ENCODE assay signal across 14 cellular contexts in genomic region chr10:46520941-46521340, GRCh38. TPM values are rescaled to one million over a fixed set of nuclear protein-coding genes. Genes with fewer than 3 reads are reported as not detected.
DNase-seq lines count a peak whose midpoint lies in the region; ATAC-seq and TF ChIP-seq lines count a peak whose summit lies in the region.
"Had no signal": no experiment of that assay in that cellular context is flagged by ENCODE, and none has a peak within 500 bp of the region (broad histone marks: within the 10 kb centered on the region; RNA-seq: fewer than 3 reads in every experiment).

No MANE protein-coding gene starts in this region.

- H3K27me3 Mint-ChIP-seq in activated CD4-positive, alpha-beta T cell treated with anti-CD3 and anti-CD28 coated beads, Interleukin-2, amount 10 ng/mL, durations not matched to agents 7 days and 5 days: no peaks in the 10 kb centered on the region

- intact Hi-C loops in posterior cingulate gyrus (cut with DNase I): no loop called here

- no peak overlapping the region for H3K4me3 Mint-ChIP-seq in activated CD4-positive, alpha-beta T cell treated with anti-CD3 and anti-CD28 coated beads, Interleukin-2, amount 10 ng/mL, durations not matched to agents 7 days and 5 days
- H3K4me3 Mint-ChIP-seq: naive B cell had no signal

- no peak overlapping the region for H3K27ac Mint-ChIP-seq in activated CD4-positive, alpha-beta T cell treated with anti-CD3 and anti-CD28 coated beads, Interleukin-2, amount 10 ng/mL, durations not matched to agents 7 days and 5 days
- H3K27ac Mint-ChIP-seq: naive B cell had no signal

- ATAC-seq in HG02571 (IDR thresholded peaks at IDR 0.05; ENCODE audit: unreplicated experiment): no peak

- H3K36me3 Mint-ChIP-seq in activated CD4-positive, alpha-beta T cell treated with anti-CD3 and anti-CD28 coated beads, Interleukin-2, amount 10 ng/mL, durations not matched to agents 7 days and 5 days (ENCODE audit: low read depth): no peaks in the 10 kb centered on the region
- H3K36me3 Mint-ChIP-seq: naive B cell had no signal

- no peak for TF ChIP-seq CTCF in cardiac fibroblast (IDR thresholded peaks at IDR 0.05; ENCODE audit: low read depth, low read length)

- no peaks in the 10 kb centered on the region for H3K9me3 Mint-ChIP-seq in activated CD4-positive, alpha-beta T cell treated with anti-CD3 and anti-CD28 coated beads, Interleukin-2, amount 10 ng/mL, durations not matched to agents 7 days and 5 days
- H3K9me3 Mint-ChIP-seq: naive B cell had no signal

- no peaks in the 10 kb centered on the region for H3K4me1 Mint-ChIP-seq in activated CD4-positive, alpha-beta T cell treated with anti-CD3 and anti-CD28 coated beads, Interleukin-2, amount 10 ng/mL, durations not matched to agents 7 days and 5 days
- H3K4me1 Mint-ChIP-seq: naive B cell had no signal

- POLR2A ChIA-PET in activated CD4-positive, alpha-beta T cell treated with anti-CD3 and anti-CD28 coated beads, Interleukin-2, amount 10 ng/mL, durations not matched to agents 7 days and 5 days (lab: Charles Lee): no interaction called here

- CTCF ChIA-PET in activated CD4-positive, alpha-beta T cell treated with anti-CD3 and anti-CD28 coated beads, Interleukin-2, amount 10 ng/mL, durations not matched to agents 7 days and 5 days (lab: Charles Lee): no interaction called here

- H3K4me3 ChIP-seq in cardiac fibroblast (replicated peaks in 1 of 2; ENCODE audit: low read depth in 2 of 2, low read length in 2 of 2): no peak overlapping the region

- peak; percentile 6 for DNase-seq in activated CD4-positive, alpha-beta T cell treated with anti-CD3 and anti-CD28 coated beads for 1 hour
- DNase-seq in activated CD4-positive, alpha-beta T cell treated with anti-CD3 and anti-CD28 coated beads, Interleukin-2, amount 10 ng/mL, durations not matched to agents 7 days and 5 days: no peak
- DNase-seq in NCI-H2171 (lab: John Stamatoyannopoulos, UW) (peak; percentile 82), cardiac fibroblast (ENCODE audit: low read depth in 2 of 2) (peak; percentile 37 to 59), posterior cingulate gyrus (peak in 7 of 10 donors; percentile 10 to 92 (median 17)), SIG-M5 (lab: John Stamatoyannopoulos, UW) (no peak), NOMO-1 treated with dmso at 0.1 percent for 144 hours (lab: John Stamatoyannopoulos, UW; ENCODE audit: unreplicated experiment) (no peak)
- DNase-seq: foreskin melanocyte; naive B cell; NCI-H187; stimulated activated CD4-positive, alpha-beta T cell treated with anti-CD3 and anti-CD28 coated beads, Interleukin-4, amount 100 ng/mL, for 24 hours; trophoblast cell had no signal

RNA-seq across cellular contexts. Expression of gene GPRIN2, which starts 35.5 kb away (rescaled TPM):
- total RNA-seq in activated CD4-positive, alpha-beta T cell treated with anti-CD3 and anti-CD28 coated beads, Interleukin-2, amount 10 ng/mL, durations not matched to agents 7 days and 5 days: not detected
- total RNA-seq: T-helper 2 cell treated with Interferon-gamma antibody and Interleukin-4, amounts not matched to agents 100 ng/mL and 5 ng/mL, for 36 hours had no signal

RNA-seq across cellular contexts. Expression of gene NPY4R, which starts 55.2 kb away (rescaled TPM):
- total RNA-seq in activated CD4-positive, alpha-beta T cell treated with anti-CD3 and anti-CD28 coated beads, Interleukin-2, amount 10 ng/mL, durations not matched to agents 7 days and 5 days: not detected
- total RNA-seq: T-helper 2 cell treated with Interferon-gamma antibody and Interleukin-4, amounts not matched to agents 100 ng/mL and 5 ng/mL, for 36 hours had no signal

RNA-seq across cellular contexts. Expression of gene SYT15, which starts 58.0 kb away (rescaled TPM):
- total RNA-seq in activated CD4-positive, alpha-beta T cell treated with anti-CD3 and anti-CD28 coated beads, Interleukin-2, amount 10 ng/mL, durations not matched to agents 7 days and 5 days: 1 to 10 TPM in 1 of 2 experiments, under 1 TPM in 1; 0.79 to 1.2 TPM

Comparison
In these comparisons a context has a peak if more than half of its experiments do, and no peak if none do; other contexts are left out.
1. DNase-seq: peak in activated CD4-positive, alpha-beta T cell treated with anti-CD3 and anti-CD28 coated beads for 1 hour (single experiment), NCI-H2171 (single experiment), cardiac fibroblast (2 of 2) and posterior cingulate gyrus (7 of 10); none in activated CD4-positive, alpha-beta T cell treated with anti-CD3 and anti-CD28 coated beads, Interleukin-2, amount 10 ng/mL, durations not matched to agents 7 days and 5 days (single experiment), SIG-M5 (single experiment) and NOMO-1 treated with dmso at 0.1 percent for 144 hours (single experiment).